ENCODE assay signal across 9 cellular contexts in the genomic region with DNA sequence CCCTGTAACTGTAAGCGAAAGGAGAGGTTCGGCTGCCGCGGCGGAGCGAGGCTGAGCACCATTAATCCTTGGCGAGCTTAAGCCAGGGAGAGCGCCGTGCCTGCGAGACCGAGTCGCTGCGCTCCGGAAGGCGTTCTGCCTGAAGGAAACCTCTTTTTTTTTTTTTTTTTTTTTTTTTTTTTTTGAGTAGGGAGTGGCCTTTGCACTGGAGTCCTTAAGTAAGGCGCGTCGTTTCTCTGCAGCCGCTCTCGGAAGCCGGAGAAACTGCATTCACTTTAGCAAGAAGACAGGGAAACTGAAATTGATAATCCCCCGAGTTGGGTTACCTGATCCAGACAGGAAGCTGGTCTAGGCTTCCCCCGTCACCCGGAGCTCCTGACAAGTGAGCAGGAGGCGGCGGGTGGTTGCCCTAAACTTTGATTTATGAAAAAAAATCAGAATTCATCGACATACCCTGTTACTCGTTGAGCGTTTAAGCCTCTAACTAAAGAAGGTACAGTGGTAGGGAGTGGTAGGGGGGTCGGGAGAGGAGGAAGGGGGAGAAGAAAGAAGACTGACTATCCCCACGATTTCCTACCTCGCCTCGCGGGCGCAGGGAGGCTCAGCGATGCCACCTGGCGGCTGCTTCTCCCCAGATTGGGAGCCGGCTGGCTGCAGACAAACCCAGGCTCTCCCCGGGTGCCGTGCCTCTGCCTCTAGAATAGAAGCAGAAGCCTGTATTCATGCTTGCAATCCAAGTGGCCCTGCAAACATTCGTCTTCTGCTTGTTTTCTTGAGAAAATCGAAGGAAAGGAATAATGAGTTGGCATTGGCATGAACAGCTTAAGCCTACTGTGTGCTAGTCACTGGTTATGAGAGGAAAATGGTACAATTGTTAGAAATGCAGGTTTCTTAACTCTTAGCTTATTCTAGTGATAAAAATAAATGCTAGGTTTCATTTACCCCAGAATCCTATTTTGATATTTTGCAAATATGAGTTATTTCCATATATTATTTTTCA. TPM values are rescaled to one million over a fixed set of nuclear protein-coding genes. Genes with fewer than 3 reads are reported as not detected.
A peak's percentile ranks its signal among the peaks of the same experiment; 100 is the strongest.
DNase-seq lines count a peak whose midpoint lies in the region; ATAC-seq, FAIRE-seq and TF ChIP-seq lines count a peak whose summit lies in the region.
"Had no signal": no experiment of that assay in that cellular context is flagged by ENCODE, and none has a peak within 500 bp of the region (broad histone marks: within the 10 kb centered on the region; RNA-seq: fewer than 3 reads in every experiment).

No MANE protein-coding gene starts in this region.

- intact Hi-C loops in left lung (cut with DNase I), result loop anchor here in 1 of 2 donors (10.0 kb wide), 2 partner anchors 794 to 1024 kb away; no protein-coding TSS in a partner anchor

- no peaks in the 10 kb centered on the region for H3K9me3 ChIP-seq in left lung

- peak; percentile 84 for TF ChIP-seq CTCF in coronary artery (IDR thresholded peaks at IDR 0.05)
- peak; percentile 88 to 92 for TF ChIP-seq CTCF in left lung (IDR thresholded peaks at IDR 0.05)

- H3K27ac ChIP-seq in coronary artery, result peak overlapping the region; percentile 82 to 90
- H3K27ac ChIP-seq in left lung, result peak overlapping the region; percentile 87 to 91

- H3K4me3 ChIP-seq in coronary artery, result peak overlapping the region; percentile 94
- peak overlapping the region; percentile 51 to 70 for H3K4me3 ChIP-seq in left lung

- ATAC-seq in HG03439 (IDR thresholded peaks at IDR 0.05; ENCODE audit: unreplicated experiment) (peak; percentile 30), left lung (peak; percentile 72)

- FAIRE-seq in GM19239 (lab: Jason Lieb, UNC), result peak; percentile 90
- FAIRE-seq: colon had no signal

- peaks cover 0 to 30% of the 10 kb centered on the region in 2 donors for H3K4me1 ChIP-seq in left lung

- DNase-seq in C1 segment of cervical spinal cord (lab: John Stamatoyannopoulos, UW) (peak in 13 of 14 donors; percentile 8 to 87 (median 67)), GM19239 (ENCODE audit: insufficient read length, low spot score) (no peak), NCI-H510A (lab: John Stamatoyannopoulos, UW) (peak; percentile 69), coronary artery (ENCODE audit: low spot score) (peak; percentile 88), left lung (peak; percentile 90 to 97)
- peak; percentile 89 for DNase-seq in activated CD4-positive, alpha-beta T cell treated with anti-CD3 and anti-CD28 coated beads for 48 hours
- peak; percentile 81 for DNase-seq in stimulated activated CD4-positive, alpha-beta T cell treated with anti-CD3 and anti-CD28 coated beads, Interleukin-2, amount 100 ng/mL, for 48 hours

- H3K36me3 ChIP-seq in left lung, result no peaks in the 10 kb centered on the region

- H3K27me3 ChIP-seq in left lung, result peaks cover 0 to 19% of the 10 kb centered on the region in 2 donors

RNA-seq across cellular contexts. Expression of a gene that starts 4.4 kb away (rescaled TPM):
- total RNA-seq in left lung, result 10 to 100 TPM; 23.4 to 82.0 TPM
